Comparison of ENCODE assay signal across 14 cellular contexts in the genomic region with DNA sequence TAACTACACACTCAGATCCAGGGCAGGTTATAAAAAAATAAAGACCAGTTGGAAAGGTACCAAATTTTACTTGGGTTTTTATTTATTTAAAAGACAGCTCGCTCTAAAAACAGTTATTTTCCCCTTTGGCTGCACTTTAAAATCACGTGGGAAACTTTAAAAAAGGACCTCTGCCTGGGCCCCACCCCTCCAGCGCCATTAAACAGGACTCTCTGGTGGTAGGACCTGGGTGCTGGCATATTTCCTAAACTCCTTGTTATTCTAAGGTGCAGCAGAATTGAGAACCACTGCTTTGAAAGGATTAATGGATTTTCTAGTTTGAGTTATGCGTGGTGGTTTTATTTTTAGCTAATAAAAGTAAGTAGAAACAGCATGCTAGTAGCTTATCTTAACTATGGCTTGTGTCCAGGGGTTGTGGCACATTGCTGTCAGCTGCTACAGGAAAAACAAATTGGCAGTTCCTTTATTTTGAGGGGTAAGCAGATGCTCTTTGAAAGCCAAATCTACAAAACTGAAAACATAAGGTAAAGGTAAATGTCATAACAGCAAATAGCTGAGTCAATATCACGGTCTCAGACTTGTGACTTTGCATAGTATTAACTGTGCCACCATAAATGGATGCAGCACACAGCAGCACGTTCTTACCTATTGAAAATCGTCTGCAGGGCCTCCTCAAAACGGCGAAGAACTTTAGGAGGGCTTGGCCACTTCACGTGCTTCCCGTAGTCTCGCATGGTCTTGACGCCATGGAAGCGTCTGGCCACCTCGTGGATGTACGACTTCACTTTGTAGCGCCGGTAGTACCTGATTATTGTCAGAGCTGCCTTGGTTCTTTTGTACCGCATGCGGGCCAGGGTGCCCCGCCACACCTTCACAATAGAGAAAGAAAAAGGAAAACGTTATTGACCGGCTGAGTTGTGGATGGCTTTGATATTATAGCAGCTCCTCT.
DNase-seq lines count a peak whose midpoint lies in the region; ATAC-seq and TF ChIP-seq lines count a peak whose summit lies in the region.
"Had no signal": no experiment of that assay in that cellular context is flagged by ENCODE, and none has a peak within 500 bp of the region (broad histone marks: within the 10 kb centered on the region; RNA-seq: fewer than 3 reads in every experiment).

No MANE protein-coding gene starts in this region.

- H3K27me3 ChIP-seq in body of pancreas: no peaks in the 10 kb centered on the region
- no peaks in the 10 kb centered on the region for H3K27me3 ChIP-seq in mesenchymal stem cell (ENCODE audit: control insufficient read depth in 1 of 2, insufficient read depth in 1 of 2, low read length in 2 of 2)
- H3K27me3 ChIP-seq in uterus: no peaks in the 10 kb centered on the region
- H3K27me3 ChIP-seq: BLaER1, tibial nerve had no signal

- DNase-seq in NCI-H2081 (lab: John Stamatoyannopoulos, UW): peak; percentile 32 to 75
- no peak for DNase-seq in NCI-H2081 treated with DMSO at 0.1 percent for 48 hours (lab: John Stamatoyannopoulos, UW)
- peak in 1 of 4 donors; percentile 13 for DNase-seq in body of pancreas
- no peak for DNase-seq in mesenchymal stem cell
- DNase-seq in uterus: no peak
- no peak for DNase-seq in NCI-H510A (lab: John Stamatoyannopoulos, UW)
- DNase-seq in activated effector memory CD4-positive, alpha-beta T cell treated with Interleukin-2 at 50 U/mL for 16 hours: no peak
- DNase-seq in effector CD8-positive, alpha-beta T cell (lab: John Stamatoyannopoulos, UW): no peak
- DNase-seq: cortex of kidney had no signal

- TF ChIP-seq POLR2A in body of pancreas (IDR thresholded peaks at IDR 0.05) (no peak), uterus (IDR thresholded peaks at IDR 0.05) (no peak)

- no peaks in the 10 kb centered on the region for H3K9me3 ChIP-seq in body of pancreas
- no peaks in the 10 kb centered on the region for H3K9me3 ChIP-seq in mesenchymal stem cell (ENCODE audit: control insufficient read depth, low read length)
- no peaks in the 10 kb centered on the region for H3K9me3 ChIP-seq in uterus
- H3K9me3 ChIP-seq: BLaER1, tibial nerve had no signal

- H3K23ac ChIP-seq in mesenchymal stem cell (ENCODE audit: low read length in 2 of 2): no peak overlapping the region

- H2BK5ac ChIP-seq in mesenchymal stem cell (ENCODE audit: low read depth, low read length, poor library complexity, severe bottlenecking): no peak overlapping the region

- H3K79me1 ChIP-seq in mesenchymal stem cell (replicated peaks; ENCODE audit: low read length, poor library complexity, severe bottlenecking): no peaks in the 10 kb centered on the region

- H4K91ac ChIP-seq in mesenchymal stem cell (ENCODE audit: low read length): peak overlapping the region; percentile 27

- no peak overlapping the region for H3K9ac ChIP-seq in mesenchymal stem cell (ENCODE audit: low read length)
- H3K9ac ChIP-seq: BLaER1, GM23248 had no signal

- intact Hi-C loops in body of pancreas (cut with DNase I) (loop anchor here (10.0 kb wide), 1 partner anchor 96 kb away; no protein-coding TSS in a partner anchor), uterus (cut with DNase I; ENCODE audit: low total_unique reads) (no loop called here)

- peaks cover 9% of the 10 kb centered on the region for H3K4me1 ChIP-seq in body of pancreas
- H3K4me1 ChIP-seq in mesenchymal stem cell (ENCODE audit: control insufficient read depth, insufficient read depth, low read depth, low read length): no peaks in the 10 kb centered on the region
- peaks cover 0 to 17% of the 10 kb centered on the region in 2 donors for H3K4me1 ChIP-seq in uterus
- H3K4me1 ChIP-seq: BLaER1 had no signal

- no peak overlapping the region for H3K14ac ChIP-seq in mesenchymal stem cell (ENCODE audit: low read length in 2 of 2)

- no peak overlapping the region for H2BK120ac ChIP-seq in mesenchymal stem cell (ENCODE audit: low read depth, low read length)

- H2AK5ac ChIP-seq in mesenchymal stem cell (ENCODE audit: low read length, severe bottlenecking): no peak overlapping the region

- H2BK15ac ChIP-seq in mesenchymal stem cell (ENCODE audit: low read depth, poor library complexity, severe bottlenecking): no peak overlapping the region

- no peak overlapping the region for H2BK12ac ChIP-seq in mesenchymal stem cell (ENCODE audit: low read length in 2 of 2)

- TF ChIP-seq CTCF in body of pancreas (IDR thresholded peaks at IDR 0.05): no peak
- TF ChIP-seq CTCF in uterus (IDR thresholded peaks at IDR 0.05): no peak

- peak; percentile 33 for ATAC-seq in body of pancreas

- no peak overlapping the region for H3K4me2 ChIP-seq in mesenchymal stem cell (ENCODE audit: low read length, poor library complexity, severe bottlenecking)
- H3K4me2 ChIP-seq: BLaER1, smooth muscle cell had no signal

- no peak overlapping the region for H3K27ac ChIP-seq in body of pancreas
- no peak overlapping the region for H3K27ac ChIP-seq in mesenchymal stem cell (ENCODE audit: low read length, poor library complexity, severe bottlenecking)
- peak overlapping the region; percentile 23 to 48 for H3K27ac ChIP-seq in uterus
- H3K27ac ChIP-seq: BLaER1, GM23248, RWPE1, tibial nerve had no signal

- H3K18ac ChIP-seq in mesenchymal stem cell (ENCODE audit: low read depth in 1 of 2, low read length in 2 of 2): no peak overlapping the region

- H3K4me3 ChIP-seq in body of pancreas: no peak overlapping the region
- H3K4me3 ChIP-seq in mesenchymal stem cell (ENCODE audit: insufficient read depth in 1 of 2, low read depth in 1 of 2, low read length in 2 of 2): no peak overlapping the region
- no peak overlapping the region for H3K4me3 ChIP-seq in uterus
- H3K4me3 ChIP-seq: BLaER1, GM23248, smooth muscle cell, tibial nerve had no signal

- no peak overlapping the region for H2AFZ ChIP-seq in mesenchymal stem cell (ENCODE audit: low read depth, low read length)
- H2AFZ ChIP-seq: GM23248 had no signal

- H4K8ac ChIP-seq in mesenchymal stem cell (ENCODE audit: low read length): peak overlapping the region; percentile 37

- H3K36me3 ChIP-seq in body of pancreas (replicated peaks in 1 of 2; ENCODE audit: insufficient read depth in 1 of 2, low read depth in 2 of 2) (peaks cover 0 to under 1% of the 10 kb centered on the region in 2 donors), mesenchymal stem cell (ENCODE audit: control insufficient read depth in 1 of 2, insufficient read depth in 2 of 2, low read depth in 1 of 2, low read length in 2 of 2) (peaks cover 0 to 57% of the 10 kb centered on the region in 2 experiments), uterus (no peaks in the 10 kb centered on the region)

- WGBS in body of pancreas, 2 donors: 55 to 58% methylated on average over 23 of the region's 23 CpGs
- 85% methylated on average over 16 of the region's 23 CpGs for WGBS in mesenchymal stem cell

- H3K4ac ChIP-seq in mesenchymal stem cell (ENCODE audit: low read depth in 1 of 2, low read length in 2 of 2): no peak overlapping the region

Comparison
In these comparisons a context has a peak if more than half of its experiments do, and no peak if none do; other contexts are left out.
1. DNase-seq: peak in NCI-H2081 (2 of 2); none in NCI-H2081 treated with DMSO at 0.1 percent for 48 hours (single experiment), mesenchymal stem cell (single experiment), uterus (0 of 2), NCI-H510A (single experiment), activated effector memory CD4-positive, alpha-beta T cell treated with Interleukin-2 at 50 U/mL for 16 hours (single experiment) and effector CD8-positive, alpha-beta T cell (single experiment).
2. H3K27ac ChIP-seq: peak in uterus (2 of 2); none in body of pancreas (0 of 4) and mesenchymal stem cell (single experiment).